ENCODE assay signal across 23 cellular contexts in genomic region chr3:136390574-136390973, GRCh38.
"Had no signal": no experiment of that assay in that cellular context is flagged by ENCODE, and none has a peak within 500 bp of the region (broad histone marks: within the 10 kb centered on the region; RNA-seq: fewer than 3 reads in every experiment).

No MANE protein-coding gene starts in this region.

- H3K4me3 ChIP-seq: pancreas, sigmoid colon, smooth muscle cell, upper lobe of left lung had no signal

- H3K9me3 Mint-ChIP-seq: activated CD4-positive, alpha-beta T cell treated with anti-CD3 and anti-CD28 coated beads, Interleukin-2, amount 10 ng/mL, durations not matched to agents 7 days and 5 days; activated CD8-positive, alpha-beta T cell treated with anti-CD3 and anti-CD28 coated beads for 36 hours; activated naive CD4-positive, alpha-beta T cell treated with anti-CD3 and anti-CD28 coated beads, Interleukin-2, amount 10 ng/mL, durations not matched to agents 7 days and 5 days; activated naive CD8-positive, alpha-beta T cell treated with anti-CD3 and anti-CD28 coated beads, Interleukin-2, amount 50 U/mL, for 24 hours; natural killer cell treated with Interleukin-12 subunit alpha and Interleukin-12 subunit beta and Interleukin-15 and Interleukin-18, amount 100 ng/mL, for 72 hours; stimulated activated naive B cell treated with anti-CD40 and anti-IgM and Interleukin-4, amounts not matched to agents 10 μg/mL and 1 μg/mL and 100 μg/mL, for 72 hours; T-cell had no signal

- DNase-seq: activated CD4-positive, alpha-beta T cell treated with anti-CD3 and anti-CD28 coated beads, Interleukin-2, amount 10 ng/mL, durations not matched to agents 7 days and 5 days; activated CD8-positive, alpha-beta memory T cell treated with anti-CD3 and anti-CD28 coated beads, Interleukin-2, amount 10 ng/mL, durations not matched to agents 7 days and 5 days; activated CD8-positive, alpha-beta T cell treated with anti-CD3 and anti-CD28 coated beads for 36 hours; activated effector memory CD4-positive, alpha-beta T cell treated with anti-CD3 and anti-CD28 coated beads, Interleukin-2, amount 50 U/mL, for 16 hours; activated naive CD4-positive, alpha-beta T cell treated with anti-CD3 and anti-CD28 coated beads, Interleukin-2, amount 10 ng/mL, durations not matched to agents 7 days and 5 days; activated naive CD8-positive, alpha-beta T cell treated with anti-CD3 and anti-CD28 coated beads, Interleukin-2, amount 50 U/mL, for 24 hours; activated T-cell treated with anti-CD3 and anti-CD28 coated beads for 4 hours; effector CD4-positive, alpha-beta T cell; erythroblast; foreskin fibroblast; midbrain; pancreas; sigmoid colon; stimulated activated CD4-positive, alpha-beta T cell treated with anti-CD3 and anti-CD28 coated beads, Interleukin-2, amount 100 ng/mL, for 48 hours; stimulated activated CD8-positive, alpha-beta memory T cell treated with anti-CD3 and anti-CD28 coated beads, Interleukin-4, amount 100 ng/mL, for 48 hours; stimulated activated naive B cell treated with anti-CD40 and anti-IgM and Interleukin-4, amounts not matched to agents 10 μg/mL and 1 μg/mL and 100 μg/mL, for 72 hours; T-cell; upper lobe of left lung had no signal

- H3K27ac Mint-ChIP-seq: activated CD4-positive, alpha-beta T cell treated with anti-CD3 and anti-CD28 coated beads, Interleukin-2, amount 10 ng/mL, durations not matched to agents 7 days and 5 days; activated CD8-positive, alpha-beta T cell treated with anti-CD3 and anti-CD28 coated beads for 36 hours; activated naive CD4-positive, alpha-beta T cell treated with anti-CD3 and anti-CD28 coated beads, Interleukin-2, amount 10 ng/mL, durations not matched to agents 7 days and 5 days; activated naive CD8-positive, alpha-beta T cell treated with anti-CD3 and anti-CD28 coated beads, Interleukin-2, amount 50 U/mL, for 24 hours; T-cell had no signal

- H3K36me3 Mint-ChIP-seq: natural killer cell treated with Interleukin-12 subunit alpha and Interleukin-12 subunit beta and Interleukin-15 and Interleukin-18, amount 100 ng/mL, for 72 hours had no signal

- FAIRE-seq: endometrium, keratinocyte, pancreas had no signal

- H3K27ac ChIP-seq: pancreas, sigmoid colon, upper lobe of left lung had no signal

- H3K27me3 Mint-ChIP-seq: activated CD4-positive, alpha-beta T cell treated with anti-CD3 and anti-CD28 coated beads, Interleukin-2, amount 10 ng/mL, durations not matched to agents 7 days and 5 days; activated CD8-positive, alpha-beta memory T cell treated with anti-CD3 and anti-CD28 coated beads, Interleukin-2, amount 10 ng/mL, durations not matched to agents 7 days and 5 days; activated CD8-positive, alpha-beta T cell treated with anti-CD3 and anti-CD28 coated beads for 36 hours; activated naive CD4-positive, alpha-beta T cell treated with anti-CD3 and anti-CD28 coated beads, Interleukin-2, amount 10 ng/mL, durations not matched to agents 7 days and 5 days; activated naive CD8-positive, alpha-beta T cell treated with anti-CD3 and anti-CD28 coated beads, Interleukin-2, amount 50 U/mL, for 24 hours; natural killer cell treated with Interleukin-12 subunit alpha and Interleukin-12 subunit beta and Interleukin-15 and Interleukin-18, amount 100 ng/mL, for 72 hours; stimulated activated naive B cell treated with anti-CD40 and anti-IgM and Interleukin-4, amounts not matched to agents 10 μg/mL and 1 μg/mL and 100 μg/mL, for 72 hours; T-cell had no signal

- H3K4me1 Mint-ChIP-seq: activated CD8-positive, alpha-beta memory T cell treated with anti-CD3 and anti-CD28 coated beads, Interleukin-2, amount 10 ng/mL, durations not matched to agents 7 days and 5 days; T-cell had no signal

- ATAC-seq: activated CD4-positive, CD25-positive, alpha-beta regulatory T cell treated with anti-CD3 and anti-CD28 coated beads, Interleukin-2, amount 50 U/mL, for 24 hours; activated CD8-positive, alpha-beta memory T cell treated with anti-CD3 and anti-CD28 coated beads, Interleukin-2, amount 10 ng/mL, durations not matched to agents 7 days and 5 days; activated CD8-positive, alpha-beta T cell treated with anti-CD3 and anti-CD28 coated beads for 36 hours; activated naive CD8-positive, alpha-beta T cell treated with anti-CD3 and anti-CD28 coated beads, Interleukin-2, amount 50 U/mL, for 24 hours; natural killer cell treated with Interleukin-12 subunit alpha and Interleukin-12 subunit beta and Interleukin-15 and Interleukin-18, amount 100 ng/mL, for 72 hours; stimulated activated naive B cell treated with anti-CD40 and anti-IgM and Interleukin-4, amounts not matched to agents 10 μg/mL and 1 μg/mL and 100 μg/mL, for 72 hours; T-cell had no signal

- H3K4me2 ChIP-seq: smooth muscle cell had no signal

- H3K27me3 ChIP-seq: pancreas, sigmoid colon, upper lobe of left lung had no signal

- H3K9me3 ChIP-seq: pancreas, sigmoid colon, upper lobe of left lung had no signal

- H3K36me3 ChIP-seq: pancreas, sigmoid colon, upper lobe of left lung had no signal

- H3K4me3 Mint-ChIP-seq: activated CD4-positive, alpha-beta T cell treated with anti-CD3 and anti-CD28 coated beads, Interleukin-2, amount 10 ng/mL, durations not matched to agents 7 days and 5 days; activated CD8-positive, alpha-beta memory T cell treated with anti-CD3 and anti-CD28 coated beads, Interleukin-2, amount 10 ng/mL, durations not matched to agents 7 days and 5 days; activated CD8-positive, alpha-beta T cell treated with anti-CD3 and anti-CD28 coated beads for 36 hours; activated naive CD4-positive, alpha-beta T cell treated with anti-CD3 and anti-CD28 coated beads, Interleukin-2, amount 10 ng/mL, durations not matched to agents 7 days and 5 days; activated naive CD8-positive, alpha-beta T cell treated with anti-CD3 and anti-CD28 coated beads, Interleukin-2, amount 50 U/mL, for 24 hours; natural killer cell treated with Interleukin-12 subunit alpha and Interleukin-12 subunit beta and Interleukin-15 and Interleukin-18, amount 100 ng/mL, for 72 hours; stimulated activated naive B cell treated with anti-CD40 and anti-IgM and Interleukin-4, amounts not matched to agents 10 μg/mL and 1 μg/mL and 100 μg/mL, for 72 hours; T-cell had no signal
